ENCODE assay signal across 14 cellular contexts in the genomic region with DNA sequence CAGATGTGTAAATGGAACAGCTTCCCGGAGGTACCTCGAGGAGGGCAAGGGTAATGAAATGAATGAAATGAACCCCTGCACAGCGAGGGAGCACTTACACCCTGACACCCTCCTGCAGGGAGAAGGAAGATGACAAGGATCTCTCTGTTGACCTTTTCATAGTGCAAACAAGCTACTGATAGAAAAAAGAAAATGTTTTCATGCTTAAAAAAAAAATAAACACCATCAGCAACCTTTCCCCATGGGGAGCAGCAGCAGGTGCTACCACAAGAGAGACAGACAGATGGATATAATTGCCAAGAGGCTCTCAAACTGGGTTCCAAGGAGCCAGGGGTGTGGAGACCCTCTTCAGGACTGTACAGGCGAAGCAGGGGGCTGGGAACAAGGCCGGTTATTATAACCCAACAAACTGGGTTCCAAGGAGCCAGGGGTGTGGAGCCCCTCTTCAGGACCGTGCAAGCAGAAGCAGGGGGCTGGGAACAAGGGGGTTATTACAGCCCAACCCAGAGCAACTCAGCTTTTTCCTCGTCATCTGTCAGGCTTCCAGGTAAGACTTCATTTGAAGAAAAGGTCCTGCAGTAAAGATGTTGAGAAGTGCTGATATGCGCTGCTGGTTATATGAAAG. TPM values are rescaled to one million over a fixed set of nuclear protein-coding genes. Genes with fewer than 3 reads are reported as not detected.
DNase-seq lines count a peak whose midpoint lies in the region; ATAC-seq and TF ChIP-seq lines count a peak whose summit lies in the region.
"Had no signal": no experiment of that assay in that cellular context is flagged by ENCODE, and none has a peak within 500 bp of the region (broad histone marks: within the 10 kb centered on the region; RNA-seq: fewer than 3 reads in every experiment).

No MANE protein-coding gene starts in this region.

- H3K27me3 Mint-ChIP-seq in nephron (ENCODE audit: low read depth), result peaks cover 4% of the 10 kb centered on the region
- H3K27me3 Mint-ChIP-seq: activated T-cell treated with anti-CD3 and anti-CD28 coated beads, Interleukin-2, amount 50 U/mL, for 24 hours; memory B cell; stimulated activated naive CD8-positive, alpha-beta T cell treated with anti-CD3 and anti-CD28 coated beads, Interleukin-15, amount 100 ng/mL, for 72 hours had no signal

- no peak for TF ChIP-seq CTCF in colonic mucosa (IDR thresholded peaks at IDR 0.05)
- no peak for TF ChIP-seq CTCF in nephron (IDR thresholded peaks at IDR 0.05; ENCODE audit: unreplicated experiment in 3 of 3)
- no peak for TF ChIP-seq CTCF in thyroid gland (IDR thresholded peaks at IDR 0.05)

- intact Hi-C loops in colonic mucosa (cut with DNase I) (loop anchor here (10.0 kb wide), 1 partner anchor 109 kb away; no protein-coding TSS in a partner anchor), thyroid gland (cut with DNase I) (no loop called here)

- H3K4me3 ChIP-seq in colonic mucosa, result no peak overlapping the region
- H3K4me3 ChIP-seq in thyroid gland (replicated peaks in 1 of 3), result no peak overlapping the region

- H3K4me1 Mint-ChIP-seq in nephron, result peaks cover 67% of the 10 kb centered on the region
- H3K4me1 Mint-ChIP-seq: stimulated activated naive CD8-positive, alpha-beta T cell treated with anti-CD3 and anti-CD28 coated beads, Interleukin-15, amount 100 ng/mL, for 72 hours had no signal

- no peaks in the 10 kb centered on the region for H3K27me3 ChIP-seq in colonic mucosa
- H3K27me3 ChIP-seq in thyroid gland, result no peaks in the 10 kb centered on the region

- H3K36me3 ChIP-seq in colonic mucosa (no peaks in the 10 kb centered on the region), thyroid gland (no peaks in the 10 kb centered on the region)

- 46 to 52% methylated on average over 8 of the region's 8 CpGs for WGBS in thyroid gland, 2 donors

- POLR2A ChIA-PET in HEK293T (lab: Yijun Ruan, JAX), result no interaction called here

- H3K9me3 ChIP-seq in colonic mucosa, result no peaks in the 10 kb centered on the region
- H3K9me3 ChIP-seq in thyroid gland, result no peaks in the 10 kb centered on the region

- CTCF ChIA-PET in HEK293T (lab: Yijun Ruan, JAX), result no interaction called here

- H3K27ac Mint-ChIP-seq in nephron, result peak overlapping the region; percentile 97 to 98 (median 97)
- H3K27ac Mint-ChIP-seq: activated T-cell treated with anti-CD3 and anti-CD28 coated beads, Interleukin-2, amount 50 U/mL, for 24 hours; memory B cell; stimulated activated naive CD8-positive, alpha-beta T cell treated with anti-CD3 and anti-CD28 coated beads, Interleukin-15, amount 100 ng/mL, for 72 hours had no signal

- DNase-seq in NCI-H2171 treated with DMSO at 0.1 percent for 48 hours (lab: John Stamatoyannopoulos, UW) (peak; percentile 77), NCI-H2171 (lab: John Stamatoyannopoulos, UW) (no peak), colonic mucosa (no peak), thyroid gland (peak in 1 of 2 donors; percentile 24), HEK293T (ENCODE audit: extremely low spot score) (no peak)
- DNase-seq: activated T-cell treated with anti-CD3 and anti-CD28 coated beads, Interleukin-2, amount 50 U/mL, for 24 hours; central memory CD4-positive, alpha-beta T cell; foreskin fibroblast; stimulated activated naive CD8-positive, alpha-beta T cell treated with anti-CD3 and anti-CD28 coated beads, Interleukin-15, amount 100 ng/mL, for 72 hours; T1000 had no signal

- peak overlapping the region; percentile 61 to 75 for H3K9ac ChIP-seq in colonic mucosa (ENCODE audit: low read depth in 2 of 2, low read length in 2 of 2)

- H3K9me3 Mint-ChIP-seq in nephron, result peaks cover 4% of the 10 kb centered on the region
- H3K9me3 Mint-ChIP-seq: memory B cell had no signal

- H3K4me1 ChIP-seq in colonic mucosa, result peaks cover 16% of the 10 kb centered on the region
- peaks cover 49 to 68% of the 10 kb centered on the region in 2 donors for H3K4me1 ChIP-seq in thyroid gland

- H3K36me3 Mint-ChIP-seq in nephron (ENCODE audit: low read depth), result peaks cover 10% of the 10 kb centered on the region
- H3K36me3 Mint-ChIP-seq: memory B cell had no signal

- H3K4me3 Mint-ChIP-seq in nephron, result peak overlapping the region; percentile 19 to 76 (median 71)
- H3K4me3 Mint-ChIP-seq: activated T-cell treated with anti-CD3 and anti-CD28 coated beads, Interleukin-2, amount 50 U/mL, for 24 hours; memory B cell; stimulated activated naive CD8-positive, alpha-beta T cell treated with anti-CD3 and anti-CD28 coated beads, Interleukin-15, amount 100 ng/mL, for 72 hours had no signal

- ATAC-seq in GM19324 (IDR thresholded peaks at IDR 0.05; ENCODE audit: low FRiP score, unreplicated experiment) (no peak), GM19351 (IDR thresholded peaks at IDR 0.05; ENCODE audit: unreplicated experiment) (no peak)
- ATAC-seq: stimulated activated naive CD8-positive, alpha-beta T cell treated with anti-CD3 and anti-CD28 coated beads, Interleukin-15, amount 100 ng/mL, for 72 hours had no signal

- no peak for TF ChIP-seq POLR2A in thyroid gland (IDR thresholded peaks at IDR 0.05)

- H3K27ac ChIP-seq in colonic mucosa (peak overlapping the region; percentile 85), thyroid gland (peak overlapping the region; percentile 83 to 95 (median 89))

TF ChIP-seq in HEK293T, 16 proteins besides CTCF, POLR2A, EP300 and RAD21:
- TF ChIP-seq FOXM1 (IDR thresholded peaks at IDR 0.05; ENCODE audit: borderline replicate concordance), result no peak
- TF ChIP-seq ELF4 (IDR thresholded peaks at IDR 0.05), result no peak
- no peak for TF ChIP-seq L3MBTL2 (conservative IDR thresholded peaks at IDR 0.05)
- TF ChIP-seq, protein P1, sequence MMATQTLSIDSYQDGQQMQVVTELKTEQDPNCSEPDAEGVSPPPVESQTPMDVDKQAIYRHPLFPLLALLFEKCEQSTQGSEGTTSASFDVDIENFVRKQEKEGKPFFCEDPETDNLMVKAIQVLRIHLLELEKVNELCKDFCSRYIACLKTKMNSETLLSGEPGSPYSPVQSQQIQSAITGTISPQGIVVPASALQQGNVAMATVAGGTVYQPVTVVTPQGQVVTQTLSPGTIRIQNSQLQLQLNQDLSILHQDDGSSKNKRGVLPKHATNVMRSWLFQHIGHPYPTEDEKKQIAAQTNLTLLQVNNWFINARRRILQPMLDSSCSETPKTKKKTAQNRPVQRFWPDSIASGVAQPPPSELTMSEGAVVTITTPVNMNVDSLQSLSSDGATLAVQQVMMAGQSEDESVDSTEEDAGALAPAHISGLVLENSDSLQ (IDR thresholded peaks at IDR 0.05), result no peak
- TF ChIP-seq TARDBP (IDR thresholded peaks at IDR 0.05), result no peak
- no peak for TF ChIP-seq FOXK2 (IDR thresholded peaks at IDR 0.05)
- TF ChIP-seq CTBP1 (IDR thresholded peaks at IDR 0.05; ENCODE audit: borderline replicate concordance), result no peak
- TF ChIP-seq LEF1 (IDR thresholded peaks at IDR 0.05; ENCODE audit: borderline replicate concordance), result no peak
- TF ChIP-seq NFRKB (IDR thresholded peaks at IDR 0.05), result no peak
- no peak for TF ChIP-seq ZNF384 (IDR thresholded peaks at IDR 0.05)
- TF ChIP-seq SUZ12 (IDR thresholded peaks at IDR 0.05), result no peak

RNA-seq across cellular contexts. Expression of a gene that starts 0.7 kb away (rescaled TPM):
- total RNA-seq in colonic mucosa (10 to 100 TPM; 14.9 to 34.2 TPM), thyroid gland (10 to 100 TPM; 19.1 to 47.7 (median 42.5) TPM)
